ENCODE assay signal across 7 cellular contexts in genomic region chr4:161601011-161601410, GRCh38.
"Had no signal": no experiment of that assay in that cellular context is flagged by ENCODE, and none has a peak within 500 bp of the region (broad histone marks: within the 10 kb centered on the region; RNA-seq: fewer than 3 reads in every experiment).

No MANE protein-coding gene starts in this region.

- H3K27ac ChIP-seq: HL-60 had no signal

- H3K36me3 Mint-ChIP-seq: IgD-negative memory B cell had no signal

- ATAC-seq: HepG2 had no signal

- FAIRE-seq: HepG2 had no signal

- DNase-seq: GOT3, H7, KBM-7 had no signal

- H3K27me3 Mint-ChIP-seq: IgD-negative memory B cell had no signal

- H3K4me1 ChIP-seq: HAP-1 had no signal

- H3K4me1 Mint-ChIP-seq: IgD-negative memory B cell had no signal

- H3K4me3 Mint-ChIP-seq: IgD-negative memory B cell had no signal

- H3K27ac Mint-ChIP-seq: IgD-negative memory B cell had no signal

- H3K4me3 ChIP-seq: HAP-1 had no signal

- H3K9me3 ChIP-seq: HAP-1 had no signal

- H3K36me3 ChIP-seq: HAP-1 had no signal
